7 cellular contexts compared by ENCODE assay signal in genomic region chr10:103598654-103599115, GRCh38.
DNase-seq lines count a peak whose midpoint lies in the region; ATAC-seq and TF ChIP-seq lines count a peak whose summit lies in the region.

No MANE protein-coding gene starts in this region.

- in situ Hi-C loops in G401 (cut with HindIII; ENCODE audit: low sequenced_read_pairs), result no loop called here

- H3K4me1 Mint-ChIP-seq in immature natural killer cell (no peaks in the 10 kb centered on the region), T-cell (no peaks in the 10 kb centered on the region)

- H3K27ac Mint-ChIP-seq in immature natural killer cell (no peak overlapping the region), T-cell (no peak overlapping the region)

- H3K9me3 Mint-ChIP-seq in immature natural killer cell (no peaks in the 10 kb centered on the region), T-cell (no peaks in the 10 kb centered on the region)

- TF ChIP-seq POLR2A in erythroblast (IDR thresholded peaks at IDR 0.05; ENCODE audit: low read length), result no peak

- no peak overlapping the region for H3K4me3 Mint-ChIP-seq in immature natural killer cell
- H3K4me3 Mint-ChIP-seq in T-cell, result no peak overlapping the region

- CTCF ChIA-PET in T-cell (lab: Charles Lee), result interaction anchor here in 1 of 2 donors (0.9 kb wide), 1 partner anchor 87 kb away, joined by 3 read pairs; no protein-coding TSS in a partner anchor

- DNase-seq in G401 (ENCODE audit: low spot score) (peak; percentile 88), HuH-7.5 (ENCODE audit: low spot score) (peak; percentile 91), SHP77 treated with DMSO at 0.1 percent for 48 hours (lab: John Stamatoyannopoulos, UW) (peak; percentile 41), erythroblast (lab: John Stamatoyannopoulos, UW) (peak; percentile 61 to 77), myocyte (ENCODE audit: low read depth) (peak; percentile 61), immature natural killer cell (no peak), T-cell (no peak)

- no peak for ATAC-seq in T-cell (replicated peaks in 1 of 4)

- H3K36me3 Mint-ChIP-seq in immature natural killer cell (no peaks in the 10 kb centered on the region), T-cell (peaks cover 4% of the 10 kb centered on the region)

- H3K27me3 Mint-ChIP-seq in immature natural killer cell (ENCODE audit: low read depth in 3 of 3), result no peaks in the 10 kb centered on the region
- no peaks in the 10 kb centered on the region for H3K27me3 Mint-ChIP-seq in T-cell

- POLR2A ChIA-PET in T-cell (lab: Charles Lee), result no interaction called here

Comparison
In these comparisons a context has a peak if more than half of its experiments do, and no peak if none do; other contexts are left out.
1. DNase-seq: peak in G401 (single experiment), HuH-7.5 (single experiment), SHP77 treated with DMSO at 0.1 percent for 48 hours (single experiment), erythroblast (2 of 2) and myocyte (single experiment); none in immature natural killer cell (0 of 3) and T-cell (0 of 34).